24 cellular contexts compared by ENCODE assay signal in the genomic region with DNA sequence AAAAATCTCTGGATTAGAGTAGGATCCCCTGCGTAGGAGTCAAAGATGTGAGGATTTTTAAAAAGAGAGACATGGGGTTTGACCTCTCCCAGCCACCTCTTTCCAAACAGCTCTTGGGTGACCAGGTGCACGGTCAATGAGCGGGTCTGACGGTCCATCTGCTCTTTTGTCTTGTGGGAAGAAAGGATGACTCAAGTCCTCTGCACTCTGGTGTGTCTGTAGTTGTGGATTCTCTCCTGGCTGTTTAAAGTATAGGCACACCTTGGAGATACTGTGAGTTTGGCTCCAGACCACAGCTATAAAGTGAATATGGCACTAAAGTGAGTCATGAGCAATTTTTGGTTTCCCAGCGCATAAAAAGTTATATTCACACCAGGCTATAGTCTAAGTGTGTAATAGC.
DNase-seq lines count a peak whose midpoint lies in the region; ATAC-seq and TF ChIP-seq lines count a peak whose summit lies in the region.
"Had no signal": no experiment of that assay in that cellular context is flagged by ENCODE, and none has a peak within 500 bp of the region (broad histone marks: within the 10 kb centered on the region; RNA-seq: fewer than 3 reads in every experiment).

No MANE protein-coding gene starts in this region.

- peak; percentile 14 for DNase-seq in CD14-positive monocyte (ENCODE audit: low spot score)
- peak; percentile 83 for DNase-seq in M059J (ENCODE audit: low read depth)
- DNase-seq in foreskin keratinocyte, result peak; percentile 53 to 61
- DNase-seq in sigmoid colon, result peak; percentile 19
- DNase-seq in heart left ventricle, result no peak
- DNase-seq in ascending aorta (ENCODE audit: low spot score in 2 of 2), result no peak
- no peak for DNase-seq in kidney tubule cell (ENCODE audit: low spot score)
- DNase-seq: DMS53, EL, H9, HFFc6, IMR-90, MV-4-11, NCI-H1105 treated with DMSO at 0.1 percent for 48 hours, NCI-H1694, NCI-H2081 treated with DMSO at 0.1 percent for 48 hours, NCI-H446, NCI-H526, SHP77 treated with DMSO at 0.1 percent for 48 hours, SW 1271 had no signal

- H3K36me3 Mint-ChIP-seq in CD14-positive monocyte, result no peaks in the 10 kb centered on the region

- no peak overlapping the region for H3K4me3 ChIP-seq in sigmoid colon
- no peak overlapping the region for H3K4me3 ChIP-seq in heart left ventricle
- no peak overlapping the region for H3K4me3 ChIP-seq in ascending aorta
- H3K4me3 ChIP-seq: SK-N-MC had no signal

- TF ChIP-seq CTCF in CD14-positive monocyte (IDR thresholded peaks at IDR 0.05) (no peak), foreskin keratinocyte (conservative IDR thresholded peaks at IDR 0.05) (no peak), sigmoid colon (IDR thresholded peaks at IDR 0.05) (no peak), heart left ventricle (IDR thresholded peaks at IDR 0.05) (no peak), ascending aorta (IDR thresholded peaks at IDR 0.05) (no peak)

- H3K9me3 ChIP-seq in sigmoid colon (peaks cover 0 to 4% (median 0%) of the 10 kb centered on the region in 4 donors), heart left ventricle (peaks cover 0 to 4% (median 0%) of the 10 kb centered on the region in 12 donors), ascending aorta (no peaks in the 10 kb centered on the region)

- peaks cover 0 to 4% (median 0%) of the 10 kb centered on the region in 7 donors for H3K9me3 Mint-ChIP-seq in CD14-positive monocyte
- H3K9me3 Mint-ChIP-seq: H9, HFFc6 had no signal

- no peak overlapping the region for H3K4me3 Mint-ChIP-seq in CD14-positive monocyte
- H3K4me3 Mint-ChIP-seq: B cell, H9, HFFc6 had no signal

- no peaks in the 10 kb centered on the region for H3K4me1 Mint-ChIP-seq in CD14-positive monocyte
- H3K4me1 Mint-ChIP-seq: B cell had no signal

- intact Hi-C loops in CD14-positive monocyte (cut with micrococcal nuclease), result no loop called here
- intact Hi-C loops in sigmoid colon (cut with DNase I), result no loop called here
- intact Hi-C loops in heart left ventricle (cut with DNase I), result no loop called here
- intact Hi-C loops in ascending aorta (cut with DNase I), result no loop called here

- H3K36me3 ChIP-seq in sigmoid colon (no peaks in the 10 kb centered on the region), heart left ventricle (no peaks in the 10 kb centered on the region), ascending aorta (no peaks in the 10 kb centered on the region)

- H3K27me3 ChIP-seq in foreskin keratinocyte (peaks cover 8% of the 10 kb centered on the region), sigmoid colon (peaks cover 0 to 16% (median 0%) of the 10 kb centered on the region in 3 donors), heart left ventricle (peaks cover 0 to 24% (median 9%) of the 10 kb centered on the region in 9 donors), ascending aorta (no peaks in the 10 kb centered on the region)

- ATAC-seq in foreskin keratinocyte, result peak; percentile 72
- no peak for ATAC-seq in GM18868 (IDR thresholded peaks at IDR 0.05; ENCODE audit: unreplicated experiment)
- ATAC-seq in heart left ventricle, result no peak

- TF ChIP-seq POLR2A in sigmoid colon (IDR thresholded peaks at IDR 0.05), result no peak
- no peak for TF ChIP-seq POLR2A in heart left ventricle (IDR thresholded peaks at IDR 0.05)

- H3K27ac Mint-ChIP-seq in CD14-positive monocyte, result peak overlapping the region in 1 of 7 donors; percentile 4
- H3K27ac Mint-ChIP-seq: B cell, H9, HFFc6 had no signal

- no peak for TF ChIP-seq EP300 in sigmoid colon (IDR thresholded peaks at IDR 0.05)

- peak overlapping the region; percentile 52 for H3K27ac ChIP-seq in foreskin keratinocyte
- H3K27ac ChIP-seq in sigmoid colon, result no peak overlapping the region
- no peak overlapping the region for H3K27ac ChIP-seq in heart left ventricle
- no peak overlapping the region for H3K27ac ChIP-seq in ascending aorta
- H3K27ac ChIP-seq: KMS-11, SK-N-MC had no signal

- H3K27me3 Mint-ChIP-seq in CD14-positive monocyte (ENCODE audit: low read depth in 3 of 3), result peaks cover 0 to 24% (median 4%) of the 10 kb centered on the region in 3 donors

- peaks cover 11% of the 10 kb centered on the region for H3K4me1 ChIP-seq in foreskin keratinocyte
- H3K4me1 ChIP-seq in sigmoid colon, result peaks cover 0 to 11% (median 0%) of the 10 kb centered on the region in 4 donors
- no peaks in the 10 kb centered on the region for H3K4me1 ChIP-seq in heart left ventricle
- no peaks in the 10 kb centered on the region for H3K4me1 ChIP-seq in ascending aorta

- WGBS in sigmoid colon, 2 donors, result 80 to 90% methylated on average over 5 of the region's 5 CpGs
- 89 to 92% (median 90%) methylated on average over 5 of the region's 5 CpGs for WGBS in heart left ventricle, 4 donors

Comparison
In these comparisons a context has a peak if more than half of its experiments do, and no peak if none do; other contexts are left out.
1. DNase-seq: peak in CD14-positive monocyte (single experiment), M059J (single experiment), foreskin keratinocyte (2 of 2) and sigmoid colon (single experiment); none in heart left ventricle (0 of 5), ascending aorta (0 of 2) and kidney tubule cell (single experiment).